Comparison of ENCODE assay signal across 9 cellular contexts in genomic region chr3:71652786-71653419, GRCh38.
DNase-seq lines count a peak whose midpoint lies in the region; ATAC-seq and TF ChIP-seq lines count a peak whose summit lies in the region.
"Had no signal": no experiment of that assay in that cellular context is flagged by ENCODE, and none has a peak within 500 bp of the region (broad histone marks: within the 10 kb centered on the region; RNA-seq: fewer than 3 reads in every experiment).

No MANE protein-coding gene starts in this region.

- no peaks in the 10 kb centered on the region for H3K36me3 ChIP-seq in smooth muscle cell (ENCODE audit: low read depth)

- H3K27ac ChIP-seq in smooth muscle cell (ENCODE audit: low read depth), result no peak overlapping the region

- ATAC-seq in GM21381 (IDR thresholded peaks at IDR 0.05; ENCODE audit: unreplicated experiment), result no peak
- ATAC-seq in HG03520 (IDR thresholded peaks at IDR 0.05; ENCODE audit: unreplicated experiment), result no peak

- no peak for DNase-seq in Calu3
- DNase-seq in HCEC 1CT, result peak; percentile 54
- DNase-seq in NCI-H69 (lab: John Stamatoyannopoulos, UW), result peak; percentile 84
- peak; percentile 29 for DNase-seq in astrocyte of the cerebellum (ENCODE audit: low read depth)
- DNase-seq in hippocampal formation (lab: John Stamatoyannopoulos, UW), result peak; percentile 7 to 79
- DNase-seq in smooth muscle cell (lab: John Stamatoyannopoulos, UW; ENCODE audit: unreplicated experiment), result no peak

- H3K4me1 ChIP-seq in smooth muscle cell (ENCODE audit: low read depth), result no peaks in the 10 kb centered on the region

- 45% methylated on average over 14 of the region's 14 CpGs for WGBS in smooth muscle cell (ENCODE audit: low lambda C conversion rate)

- no peaks in the 10 kb centered on the region for H3K27me3 Mint-ChIP-seq in Calu3 (ENCODE audit: unreplicated experiment)
- H3K27me3 Mint-ChIP-seq: T-cell had no signal

- no peaks in the 10 kb centered on the region for H4K20me1 ChIP-seq in smooth muscle cell (ENCODE audit: low read depth)

- no peak overlapping the region for H3K4me3 Mint-ChIP-seq in Calu3 (ENCODE audit: low read depth, unreplicated experiment)
- H3K4me3 Mint-ChIP-seq: T-cell had no signal

- CTCF ChIA-PET in Calu3 (lab: Charles Lee), result no interaction called here

- TF ChIP-seq CTCF in Calu3 (IDR thresholded peaks at IDR 0.05; ENCODE audit: unreplicated experiment) (peak; percentile 15), astrocyte of the cerebellum (IDR thresholded peaks at IDR 0.05; ENCODE audit: low read depth, low read length, missing control alignments) (peak; percentile 41), smooth muscle cell (IDR thresholded peaks at IDR 0.05; ENCODE audit: borderline replicate concordance, insufficient read depth, poor library complexity, severe bottlenecking) (peak; percentile 72)

- no TSS peak for BruUV-seq in Calu3 (replicated peaks; lab: Mats Ljungman, UMichigan)

- no peak overlapping the region for H3K9ac ChIP-seq in smooth muscle cell (ENCODE audit: low read depth)

- H3K9me3 Mint-ChIP-seq in Calu3 (ENCODE audit: low read depth, unreplicated experiment), result no peaks in the 10 kb centered on the region
- H3K9me3 Mint-ChIP-seq: T-cell had no signal

- no peaks in the 10 kb centered on the region for H3K9me3 ChIP-seq in smooth muscle cell (replicated peaks; ENCODE audit: low read depth)

- peaks cover 28% of the 10 kb centered on the region for H3K4me1 Mint-ChIP-seq in Calu3 (ENCODE audit: low read depth, unreplicated experiment)

- H2AFZ ChIP-seq in smooth muscle cell (ENCODE audit: low read depth), result peak overlapping the region; percentile 63

- H3K36me3 Mint-ChIP-seq in Calu3 (ENCODE audit: insufficient read depth, unreplicated experiment), result no peaks in the 10 kb centered on the region

- H3K4me3 ChIP-seq in astrocyte of the cerebellum (ENCODE audit: low read depth, low read length) (no peak overlapping the region), smooth muscle cell (no peak overlapping the region)

- no peaks in the 10 kb centered on the region for H3F3A ChIP-seq in smooth muscle cell (ENCODE audit: low read depth)

- intact Hi-C loops in Calu3 (cut with micrococcal nuclease; ENCODE audit: unreplicated experiment), result loop anchor here (2.0 to 5.0 kb wide), 4 partner anchors 66 to 1588 kb away; no protein-coding TSS in a partner anchor

- H3K27ac Mint-ChIP-seq in Calu3 (ENCODE audit: unreplicated experiment), result no peak overlapping the region
- H3K27ac Mint-ChIP-seq: T-cell had no signal

- peak overlapping the region; percentile 25 for H3K4me2 ChIP-seq in smooth muscle cell

- no peaks in the 10 kb centered on the region for H3K27me3 ChIP-seq in smooth muscle cell (ENCODE audit: low read depth)

- H3K79me2 ChIP-seq in smooth muscle cell (ENCODE audit: low read depth), result no peaks in the 10 kb centered on the region

- in situ Hi-C loops in astrocyte of the cerebellum (cut with HindIII; ENCODE audit: low sequenced_read_pairs), result no loop called here

Comparison
In these comparisons a context has a peak if more than half of its experiments do, and no peak if none do; other contexts are left out.
1. DNase-seq: peak in HCEC 1CT (single experiment), NCI-H69 (single experiment), astrocyte of the cerebellum (single experiment) and hippocampal formation (2 of 2); none in Calu3 (single experiment) and smooth muscle cell (single experiment).
2. CTCF ChIP-seq: peak in every context shown above with its lines; median percentile 72 in smooth muscle cell; 41 in astrocyte of the cerebellum; 15 in Calu3.